In the genomic region with DNA sequence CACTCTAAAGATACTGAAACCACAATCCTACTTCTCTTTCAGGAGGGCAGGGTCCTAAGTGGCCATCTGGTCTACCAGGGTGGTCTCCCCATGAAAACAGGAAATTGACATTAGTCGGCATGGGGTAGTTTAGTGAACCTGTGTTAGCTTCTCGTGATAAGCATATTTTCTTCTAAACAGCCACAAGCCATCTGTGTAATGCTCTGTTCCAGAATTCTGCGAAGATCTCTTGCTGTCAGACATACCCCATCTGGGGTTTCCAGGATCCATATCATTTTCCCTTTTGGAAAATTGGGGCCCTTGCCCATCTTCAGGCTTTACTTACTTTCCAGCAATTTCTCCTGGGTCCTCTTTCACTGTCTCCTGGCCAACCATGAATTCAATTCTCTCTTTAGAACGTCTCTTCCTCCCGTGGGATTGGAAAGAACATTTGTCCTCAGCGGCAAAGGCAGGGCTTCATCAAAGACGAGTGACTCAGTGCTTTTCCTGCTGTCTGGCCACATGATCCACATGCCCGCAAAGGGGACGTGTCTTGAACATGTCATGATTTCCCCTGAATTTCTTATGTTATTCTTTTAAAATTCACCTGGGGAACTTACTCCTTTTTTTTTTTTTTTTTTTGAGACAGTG, we compare ENCODE assay signal across 9 cellular contexts. TPM values are rescaled to one million over a fixed set of nuclear protein-coding genes. Genes with fewer than 3 reads are reported as not detected.
A peak's percentile ranks its signal among the peaks of the same experiment; 100 is the strongest.
DNase-seq lines count a peak whose midpoint lies in the region; FAIRE-seq and TF ChIP-seq lines count a peak whose summit lies in the region.
"Had no signal": no experiment of that assay in that cellular context is flagged by ENCODE, and none has a peak within 500 bp of the region (broad histone marks: within the 10 kb centered on the region; RNA-seq: fewer than 3 reads in every experiment).

No MANE protein-coding gene starts in this region.

- CTCF ChIA-PET in activated naive CD4-positive, alpha-beta T cell treated with anti-CD3 and anti-CD28 coated beads for 36 hours (lab: Charles Lee): no interaction called here
- CTCF ChIA-PET in activated naive CD4-positive, alpha-beta T cell treated with anti-CD3 and anti-CD28 coated beads, Interleukin-2, amount 10 ng/mL, durations not matched to agents 7 days and 5 days (lab: Charles Lee): interaction anchor here (0.7 kb wide), 1 partner anchor 1207 kb away, joined by 3 read pairs; no protein-coding TSS in a partner anchor

- H3K4me3 ChIP-seq in adipocyte (ENCODE audit: low read length) (no peak overlapping the region), kidney (ENCODE audit: low read length in 2 of 2) (no peak overlapping the region), urinary bladder (ENCODE audit: low read depth, low read length) (no peak overlapping the region), HAP-1 (no peak overlapping the region)

- no peaks in the 10 kb centered on the region for H3K27me3 Mint-ChIP-seq in activated naive CD4-positive, alpha-beta T cell treated with anti-CD3 and anti-CD28 coated beads for 36 hours (ENCODE audit: low read depth)
- H3K27me3 Mint-ChIP-seq in activated naive CD4-positive, alpha-beta T cell treated with anti-CD3 and anti-CD28 coated beads, Interleukin-2, amount 10 ng/mL, durations not matched to agents 7 days and 5 days: peaks cover 59% of the 10 kb centered on the region

- FAIRE-seq in kidney (lab: Jason Lieb, UNC): no peak

- H3K27ac ChIP-seq in kidney (ENCODE audit: low read depth in 2 of 2, low read length in 2 of 2) (peak overlapping the region in 1 of 2 donors; percentile 76), urinary bladder (ENCODE audit: low read depth) (peak overlapping the region; percentile 32)

- no peaks in the 10 kb centered on the region for H3K36me3 ChIP-seq in adipocyte (ENCODE audit: control insufficient read depth, insufficient read depth, low read length, severe bottlenecking)
- H3K36me3 ChIP-seq in kidney (ENCODE audit: control insufficient read depth in 1 of 2, insufficient read depth in 2 of 2, low read length in 2 of 2): no peaks in the 10 kb centered on the region
- H3K36me3 ChIP-seq in urinary bladder (ENCODE audit: insufficient read depth): no peaks in the 10 kb centered on the region
- no peaks in the 10 kb centered on the region for H3K36me3 ChIP-seq in HAP-1 (replicated peaks)

- H3K4me1 Mint-ChIP-seq in activated naive CD4-positive, alpha-beta T cell treated with anti-CD3 and anti-CD28 coated beads for 36 hours (ENCODE audit: low read depth): peaks cover 12% of the 10 kb centered on the region
- H3K4me1 Mint-ChIP-seq in activated naive CD4-positive, alpha-beta T cell treated with anti-CD3 and anti-CD28 coated beads, Interleukin-2, amount 10 ng/mL, durations not matched to agents 7 days and 5 days: peaks cover 17% of the 10 kb centered on the region

- H3K4me1 ChIP-seq in adipocyte (ENCODE audit: control insufficient read depth, insufficient read depth, low read length) (peaks cover 19% of the 10 kb centered on the region), kidney (ENCODE audit: control insufficient read depth in 1 of 2, insufficient read depth in 1 of 2, low read depth in 1 of 2, low read length in 2 of 2) (peaks cover 0 to 3% of the 10 kb centered on the region in 2 donors), urinary bladder (ENCODE audit: insufficient read depth) (peaks cover 1% of the 10 kb centered on the region), HAP-1 (no peaks in the 10 kb centered on the region)

- no peak for TF ChIP-seq CTCF in kidney (IDR thresholded peaks at IDR 0.05; ENCODE audit: borderline replicate concordance, extremely low read depth, insufficient read depth)

- intact Hi-C loops in activated naive CD4-positive, alpha-beta T cell treated with anti-CD3 and anti-CD28 coated beads for 36 hours (cut with micrococcal nuclease): loop anchor here (2.0 kb wide), 1 partner anchor 124 kb away; no protein-coding TSS in a partner anchor
- intact Hi-C loops in kidney (cut with DNase I): no loop called here

- H3K36me3 Mint-ChIP-seq in activated naive CD4-positive, alpha-beta T cell treated with anti-CD3 and anti-CD28 coated beads for 36 hours (ENCODE audit: low read depth): no peaks in the 10 kb centered on the region
- no peaks in the 10 kb centered on the region for H3K36me3 Mint-ChIP-seq in activated naive CD4-positive, alpha-beta T cell treated with anti-CD3 and anti-CD28 coated beads, Interleukin-2, amount 10 ng/mL, durations not matched to agents 7 days and 5 days

- no peak overlapping the region for H3K4me3 Mint-ChIP-seq in activated naive CD4-positive, alpha-beta T cell treated with anti-CD3 and anti-CD28 coated beads for 36 hours
- no peak overlapping the region for H3K4me3 Mint-ChIP-seq in activated naive CD4-positive, alpha-beta T cell treated with anti-CD3 and anti-CD28 coated beads, Interleukin-2, amount 10 ng/mL, durations not matched to agents 7 days and 5 days

- H3K9ac ChIP-seq in adipocyte (ENCODE audit: low read length) (no peak overlapping the region), kidney (ENCODE audit: low read length in 2 of 2) (no peak overlapping the region)

- peaks cover 7% of the 10 kb centered on the region for H3K9me3 ChIP-seq in adipocyte (ENCODE audit: control insufficient read depth, low read length)
- H3K9me3 ChIP-seq in kidney (ENCODE audit: control insufficient read depth in 1 of 2, low read length in 2 of 2): no peaks in the 10 kb centered on the region
- no peaks in the 10 kb centered on the region for H3K9me3 ChIP-seq in HAP-1

- peak; percentile 74 for DNase-seq in activated naive CD4-positive, alpha-beta T cell treated with anti-CD3 and anti-CD28 coated beads for 36 hours
- no peak for DNase-seq in activated naive CD4-positive, alpha-beta T cell treated with anti-CD3 and anti-CD28 coated beads, Interleukin-2, amount 10 ng/mL, durations not matched to agents 7 days and 5 days
- DNase-seq in adipocyte (ENCODE audit: low read depth) (peak; percentile 80), kidney (peak; percentile 78), NCI-H526 (lab: John Stamatoyannopoulos, UW) (no peak), HAP-1 (ENCODE audit: low spot score in 2 of 2) (no peak), NCI-H187 (lab: John Stamatoyannopoulos, UW) (no peak)
- DNase-seq: NCI-H510A had no signal

- in situ Hi-C loops in HAP-1 (cut with MboI; ENCODE audit: low sequenced_read_pairs): no loop called here

- H3K9me3 Mint-ChIP-seq in activated naive CD4-positive, alpha-beta T cell treated with anti-CD3 and anti-CD28 coated beads for 36 hours: peaks cover 5% of the 10 kb centered on the region
- H3K9me3 Mint-ChIP-seq in activated naive CD4-positive, alpha-beta T cell treated with anti-CD3 and anti-CD28 coated beads, Interleukin-2, amount 10 ng/mL, durations not matched to agents 7 days and 5 days: peaks cover 4% of the 10 kb centered on the region

- no peak overlapping the region for H3K27ac Mint-ChIP-seq in activated naive CD4-positive, alpha-beta T cell treated with anti-CD3 and anti-CD28 coated beads for 36 hours
- H3K27ac Mint-ChIP-seq in activated naive CD4-positive, alpha-beta T cell treated with anti-CD3 and anti-CD28 coated beads, Interleukin-2, amount 10 ng/mL, durations not matched to agents 7 days and 5 days: no peak overlapping the region

- H3K27me3 ChIP-seq in adipocyte (replicated peaks; ENCODE audit: control insufficient read depth, insufficient read depth, low read length) (no peaks in the 10 kb centered on the region), HAP-1 (ENCODE audit: low read depth) (0 out of 2 replicates have a peak, but pooled peaks cover 5% of the 10 kb centered on the region)

- 23% methylated on average over 9 of the region's 9 CpGs for WGBS in urinary bladder

RNA-seq across cellular contexts. Expression of a gene that starts 21.4 kb away (rescaled TPM):
- 100 to 1,000 TPM; 102 TPM for total RNA-seq in activated naive CD4-positive, alpha-beta T cell treated with anti-CD3 and anti-CD28 coated beads for 36 hours
- 205 TPM for total RNA-seq in kidney
- 18.7 TPM for polyA plus RNA-seq in kidney (ENCODE audit: insufficient read depth, low read depth, low replicate concordance)
- 46.8 TPM for total RNA-seq in urinary bladder
- polyA plus RNA-seq in urinary bladder: 105 TPM

Comparison
In these comparisons a context has a peak if more than half of its experiments do, and no peak if none do; other contexts are left out.
1. DNase-seq: peak in activated naive CD4-positive, alpha-beta T cell treated with anti-CD3 and anti-CD28 coated beads for 36 hours (single experiment), adipocyte (single experiment) and kidney (single experiment); none in activated naive CD4-positive, alpha-beta T cell treated with anti-CD3 and anti-CD28 coated beads, Interleukin-2, amount 10 ng/mL, durations not matched to agents 7 days and 5 days (single experiment), NCI-H526 (0 of 2), HAP-1 (0 of 2) and NCI-H187 (0 of 2).